13 cellular contexts compared by ENCODE assay signal in genomic region chr7:108263364-108263951, GRCh38.
DNase-seq lines count a peak whose midpoint lies in the region; ATAC-seq and TF ChIP-seq lines count a peak whose summit lies in the region.
"Had no signal": no experiment of that assay in that cellular context is flagged by ENCODE, and none has a peak within 500 bp of the region (broad histone marks: within the 10 kb centered on the region; RNA-seq: fewer than 3 reads in every experiment).

No MANE protein-coding gene starts in this region.

- no peaks in the 10 kb centered on the region for H3K36me3 ChIP-seq in colonic mucosa

- ATAC-seq in HG03378 (IDR thresholded peaks at IDR 0.05; ENCODE audit: unreplicated experiment) (peak; percentile 46), GM19395 (IDR thresholded peaks at IDR 0.05; ENCODE audit: unreplicated experiment) (no peak)
- ATAC-seq: naive thymus-derived CD8-positive, alpha-beta T cell had no signal

- no peaks in the 10 kb centered on the region for H3K9me3 ChIP-seq in colonic mucosa

- H3K4me3 ChIP-seq in colonic mucosa: no peak overlapping the region
- H3K4me3 ChIP-seq: skin epidermis had no signal

- DNase-seq in DMS79 treated with DMSO at 0.1 percent for 48 hours (lab: John Stamatoyannopoulos, UW) (peak; percentile 91), NCI-H2196 (lab: John Stamatoyannopoulos, UW; ENCODE audit: unreplicated experiment) (peak; percentile 87), colonic mucosa (peak; percentile 42), hippocampal formation (lab: John Stamatoyannopoulos, UW) (no peak), AG08396 (ENCODE audit: low spot score) (no peak), AG20443 (ENCODE audit: low spot score) (no peak)
- DNase-seq: activated CD4-positive, alpha-beta memory T cell treated with anti-CD3 and anti-CD28 coated beads, Interleukin-2, amount 10 ng/mL, durations not matched to agents 7 days and 5 days; activated naive CD4-positive, alpha-beta T cell treated with Interleukin-2 at 50 U/mL for 16 hours; CD4-positive, alpha-beta T cell; naive thymus-derived CD8-positive, alpha-beta T cell had no signal

- no peak overlapping the region for H3K27ac ChIP-seq in colonic mucosa
- H3K27ac ChIP-seq: skin epidermis had no signal

- no peak for TF ChIP-seq CTCF in colonic mucosa (IDR thresholded peaks at IDR 0.05)

- intact Hi-C loops in colonic mucosa (cut with DNase I): no loop called here

- H3K4me1 ChIP-seq in colonic mucosa: no peaks in the 10 kb centered on the region

- no peak overlapping the region for H3K9ac ChIP-seq in colonic mucosa (ENCODE audit: low read depth in 2 of 2, low read length in 2 of 2)

- H3K27me3 ChIP-seq in colonic mucosa: no peaks in the 10 kb centered on the region

Comparison
In these comparisons a context has a peak if more than half of its experiments do, and no peak if none do; other contexts are left out.
1. DNase-seq: peak in DMS79 treated with DMSO at 0.1 percent for 48 hours (single experiment), NCI-H2196 (single experiment) and colonic mucosa (single experiment); none in hippocampal formation (0 of 2), AG08396 (single experiment) and AG20443 (single experiment).